1 cellular context compared by ENCODE assay signal in the genomic region with DNA sequence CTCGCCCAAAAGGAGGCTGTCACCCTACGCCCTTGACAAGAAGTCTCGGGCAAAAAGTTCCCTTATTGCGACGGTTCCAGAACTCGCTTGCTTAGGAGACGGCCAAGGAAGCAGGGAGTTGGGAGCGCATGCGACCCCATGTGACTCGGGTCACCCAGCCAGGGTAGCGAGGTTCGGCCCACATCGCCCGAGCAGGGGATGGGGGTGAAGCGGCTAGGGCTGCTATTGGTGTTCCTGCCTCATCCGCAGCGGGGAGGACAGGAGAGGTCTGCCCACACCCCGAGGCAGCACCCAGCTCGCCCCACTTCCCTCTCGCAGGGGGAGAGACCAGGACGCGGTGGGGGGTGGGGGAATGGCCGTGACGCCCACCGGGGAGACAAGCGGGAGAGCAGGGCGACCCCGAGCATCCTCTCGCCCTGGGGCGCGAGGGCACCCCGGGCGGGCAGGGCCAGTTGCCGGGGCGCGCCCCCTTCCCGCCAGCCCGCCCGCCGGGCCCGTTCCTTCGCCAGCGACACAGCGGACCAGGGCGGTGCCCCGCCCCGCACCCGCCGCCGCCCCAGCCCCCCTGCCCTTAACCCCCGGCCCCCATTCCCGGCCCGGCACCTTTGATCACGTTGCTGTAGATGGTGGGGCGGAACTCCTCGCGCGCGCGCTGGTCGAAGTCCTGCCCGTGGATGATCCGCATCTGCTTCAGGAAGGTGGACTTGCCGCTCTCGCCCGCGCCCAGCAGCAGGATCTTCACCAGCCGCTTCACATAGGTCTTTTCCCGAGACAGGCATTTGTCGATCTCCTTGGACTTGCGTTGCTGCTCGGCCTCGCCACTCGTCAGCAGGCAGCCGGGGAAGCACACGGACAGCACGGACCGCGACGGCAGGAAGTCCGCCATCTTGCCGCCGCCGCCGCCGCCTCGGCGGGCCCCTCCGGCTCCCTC.
TF ChIP-seq lines count a peak whose summit lies in the region.

No MANE protein-coding gene starts in this region.

TF ChIP-seq in HEK293, 187 proteins besides CTCF, POLR2A, EP300 and RAD21 (continued from another document and continues in another):
- TF ChIP-seq, protein P1, sequence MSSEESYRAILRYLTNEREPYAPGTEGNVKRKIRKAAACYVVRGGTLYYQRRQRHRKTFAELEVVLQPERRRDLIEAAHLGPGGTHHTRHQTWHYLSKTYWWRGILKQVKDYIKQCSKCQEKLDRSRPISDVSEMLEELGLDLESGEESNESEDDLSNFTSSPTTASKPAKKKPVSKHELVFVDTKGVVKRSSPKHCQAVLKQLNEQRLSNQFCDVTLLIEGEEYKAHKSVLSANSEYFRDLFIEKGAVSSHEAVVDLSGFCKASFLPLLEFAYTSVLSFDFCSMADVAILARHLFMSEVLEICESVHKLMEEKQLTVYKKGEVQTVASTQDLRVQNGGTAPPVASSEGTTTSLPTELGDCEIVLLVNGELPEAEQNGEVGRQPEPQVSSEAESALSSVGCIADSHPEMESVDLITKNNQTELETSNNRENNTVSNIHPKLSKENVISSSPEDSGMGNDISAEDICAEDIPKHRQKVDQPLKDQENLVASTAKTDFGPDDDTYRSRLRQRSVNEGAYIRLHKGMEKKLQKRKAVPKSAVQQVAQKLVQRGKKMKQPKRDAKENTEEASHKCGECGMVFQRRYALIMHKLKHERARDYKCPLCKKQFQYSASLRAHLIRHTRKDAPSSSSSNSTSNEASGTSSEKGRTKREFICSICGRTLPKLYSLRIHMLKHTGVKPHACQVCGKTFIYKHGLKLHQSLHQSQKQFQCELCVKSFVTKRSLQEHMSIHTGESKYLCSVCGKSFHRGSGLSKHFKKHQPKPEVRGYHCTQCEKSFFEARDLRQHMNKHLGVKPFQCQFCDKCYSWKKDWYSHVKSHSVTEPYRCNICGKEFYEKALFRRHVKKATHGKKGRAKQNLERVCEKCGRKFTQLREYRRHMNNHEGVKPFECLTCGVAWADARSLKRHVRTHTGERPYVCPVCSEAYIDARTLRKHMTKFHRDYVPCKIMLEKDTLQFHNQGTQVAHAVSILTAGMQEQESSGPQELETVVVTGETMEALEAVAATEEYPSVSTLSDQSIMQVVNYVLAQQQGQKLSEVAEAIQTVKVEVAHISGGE (tag by site-specific recombination; conservative IDR thresholded peaks at IDR 0.05; ENCODE audit: low read depth) = peak; percentile 81
- TF ChIP-seq ZFP37 (tag by site-specific recombination; IDR thresholded peaks at IDR 0.05) (peak; percentile 74; the same call in 1 of the 2 replicates), ZFHX2 (tag by site-specific recombination; conservative IDR thresholded peaks at IDR 0.05) (peak; percentile 65), ZNF341 (tag by site-specific recombination; IDR thresholded peaks at IDR 0.05; ENCODE audit: low read depth) (peak; percentile 87), ZNF707 (tag by site-specific recombination; IDR thresholded peaks at IDR 0.05) (no peak), ZNF623 (tag by site-specific recombination; IDR thresholded peaks at IDR 0.05) (no peak), ZXDB (tag by site-specific recombination; IDR thresholded peaks at IDR 0.05) (peak; percentile 50), ZBTB20 (tag by site-specific recombination; IDR thresholded peaks at IDR 0.05) (peak; percentile 63; the same call in 1 of the 2 replicates), SP3 (tag by site-specific recombination; IDR thresholded peaks at IDR 0.05) (peak; percentile 32), ZNF114 (tag by site-specific recombination; IDR thresholded peaks at IDR 0.05) (no peak), HOXD13 (CRISPR knock-in tag; IDR thresholded peaks at IDR 0.05; ENCODE audit: borderline replicate concordance) (no peak), ZSCAN23 (tag by site-specific recombination; IDR thresholded peaks at IDR 0.05) (no peak), ZNF223 (tag by site-specific recombination; IDR thresholded peaks at IDR 0.05) (no peak), BCL11B (tag by site-specific recombination; IDR thresholded peaks at IDR 0.05; ENCODE audit: low read depth) (0 out of 2 replicates have a peak, but pooled peaks have one; percentile 22), GLI4 (tag by site-specific recombination; IDR thresholded peaks at IDR 0.05) (0 out of 2 replicates have a peak, but pooled peaks have one; percentile 45), MEIS1 (CRISPR knock-in tag; IDR thresholded peaks at IDR 0.05; ENCODE audit: borderline replicate concordance) (no peak), ZNF274 (IDR thresholded peaks at IDR 0.05; ENCODE audit: low read length) (no peak), ZNF274 (tag by site-specific recombination; IDR thresholded peaks at IDR 0.05; ENCODE audit: borderline replicate concordance) (no peak), GLIS1 (tag by site-specific recombination; IDR thresholded peaks at IDR 0.05) (peak; percentile 80), WT1 (tag by site-specific recombination; IDR thresholded peaks at IDR 0.05) (no peak), ZNF747 (tag by site-specific recombination; IDR thresholded peaks at IDR 0.05) (no peak), GLIS2 (tag by site-specific recombination; IDR thresholded peaks at IDR 0.05) (peak; percentile 96), ZNF391 (tag by site-specific recombination; IDR thresholded peaks at IDR 0.05; ENCODE audit: borderline replicate concordance, low read depth) (peak; percentile 26; the same call in 1 of the 2 replicates), ZNF544 (tag by site-specific recombination; IDR thresholded peaks at IDR 0.05) (no peak), ZNF140 (tag by site-specific recombination; IDR thresholded peaks at IDR 0.05) (no peak), SETDB1 (IDR thresholded peaks at IDR 0.05; ENCODE audit: insufficient read length, low read length) (no peak), ZNF16 (tag by site-specific recombination; IDR thresholded peaks at IDR 0.05; ENCODE audit: low read depth) (no peak), MZF1 (tag by site-specific recombination; IDR thresholded peaks at IDR 0.05; ENCODE audit: borderline replicate concordance) (no peak), ZNF324 (tag by site-specific recombination; IDR thresholded peaks at IDR 0.05) (0 out of 2 replicates have a peak, but pooled peaks have one; percentile 32), ZNF670 (tag by site-specific recombination; IDR thresholded peaks at IDR 0.05; ENCODE audit: low read depth) (no peak), ZNF629 (tag by site-specific recombination; IDR thresholded peaks at IDR 0.05) (peak; percentile 5; the same call in 1 of the 2 replicates), ZNF239 (tag by site-specific recombination; IDR thresholded peaks at IDR 0.05) (no peak)
- TF ChIP-seq, protein P2, sequence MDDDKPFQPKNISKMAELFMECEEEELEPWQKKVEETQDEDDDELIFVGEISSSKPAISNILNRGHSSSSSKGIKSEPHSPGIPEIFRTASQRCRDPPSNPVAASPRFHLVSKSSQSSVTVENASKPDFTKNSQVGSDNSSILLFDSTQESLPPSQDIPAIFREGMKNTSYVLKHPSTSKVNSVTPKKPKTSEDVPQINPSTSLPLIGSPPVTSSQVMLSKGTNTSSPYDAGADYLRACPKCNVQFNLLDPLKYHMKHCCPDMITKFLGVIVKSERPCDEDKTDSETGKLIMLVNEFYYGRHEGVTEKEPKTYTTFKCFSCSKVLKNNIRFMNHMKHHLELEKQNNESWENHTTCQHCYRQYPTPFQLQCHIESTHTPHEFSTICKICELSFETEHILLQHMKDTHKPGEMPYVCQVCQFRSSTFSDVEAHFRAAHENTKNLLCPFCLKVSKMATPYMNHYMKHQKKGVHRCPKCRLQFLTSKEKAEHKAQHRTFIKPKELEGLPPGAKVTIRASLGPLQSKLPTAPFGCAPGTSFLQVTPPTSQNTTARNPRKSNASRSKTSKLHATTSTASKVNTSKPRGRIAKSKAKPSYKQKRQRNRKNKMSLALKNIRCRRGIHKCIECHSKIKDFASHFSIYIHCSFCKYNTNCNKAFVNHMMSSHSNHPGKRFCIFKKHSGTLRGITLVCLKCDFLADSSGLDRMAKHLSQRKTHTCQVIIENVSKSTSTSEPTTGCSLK (tag by site-specific recombination; IDR thresholded peaks at IDR 0.05) = no peak
- TF ChIP-seq, protein P3, sequence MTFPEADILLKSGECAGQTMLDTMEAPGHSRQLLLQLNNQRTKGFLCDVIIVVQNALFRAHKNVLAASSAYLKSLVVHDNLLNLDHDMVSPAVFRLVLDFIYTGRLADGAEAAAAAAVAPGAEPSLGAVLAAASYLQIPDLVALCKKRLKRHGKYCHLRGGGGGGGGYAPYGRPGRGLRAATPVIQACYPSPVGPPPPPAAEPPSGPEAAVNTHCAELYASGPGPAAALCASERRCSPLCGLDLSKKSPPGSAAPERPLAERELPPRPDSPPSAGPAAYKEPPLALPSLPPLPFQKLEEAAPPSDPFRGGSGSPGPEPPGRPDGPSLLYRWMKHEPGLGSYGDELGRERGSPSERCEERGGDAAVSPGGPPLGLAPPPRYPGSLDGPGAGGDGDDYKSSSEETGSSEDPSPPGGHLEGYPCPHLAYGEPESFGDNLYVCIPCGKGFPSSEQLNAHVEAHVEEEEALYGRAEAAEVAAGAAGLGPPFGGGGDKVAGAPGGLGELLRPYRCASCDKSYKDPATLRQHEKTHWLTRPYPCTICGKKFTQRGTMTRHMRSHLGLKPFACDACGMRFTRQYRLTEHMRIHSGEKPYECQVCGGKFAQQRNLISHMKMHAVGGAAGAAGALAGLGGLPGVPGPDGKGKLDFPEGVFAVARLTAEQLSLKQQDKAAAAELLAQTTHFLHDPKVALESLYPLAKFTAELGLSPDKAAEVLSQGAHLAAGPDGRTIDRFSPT (tag by site-specific recombination; IDR thresholded peaks at IDR 0.05) = peak; percentile 70
- TF ChIP-seq, protein P4, sequence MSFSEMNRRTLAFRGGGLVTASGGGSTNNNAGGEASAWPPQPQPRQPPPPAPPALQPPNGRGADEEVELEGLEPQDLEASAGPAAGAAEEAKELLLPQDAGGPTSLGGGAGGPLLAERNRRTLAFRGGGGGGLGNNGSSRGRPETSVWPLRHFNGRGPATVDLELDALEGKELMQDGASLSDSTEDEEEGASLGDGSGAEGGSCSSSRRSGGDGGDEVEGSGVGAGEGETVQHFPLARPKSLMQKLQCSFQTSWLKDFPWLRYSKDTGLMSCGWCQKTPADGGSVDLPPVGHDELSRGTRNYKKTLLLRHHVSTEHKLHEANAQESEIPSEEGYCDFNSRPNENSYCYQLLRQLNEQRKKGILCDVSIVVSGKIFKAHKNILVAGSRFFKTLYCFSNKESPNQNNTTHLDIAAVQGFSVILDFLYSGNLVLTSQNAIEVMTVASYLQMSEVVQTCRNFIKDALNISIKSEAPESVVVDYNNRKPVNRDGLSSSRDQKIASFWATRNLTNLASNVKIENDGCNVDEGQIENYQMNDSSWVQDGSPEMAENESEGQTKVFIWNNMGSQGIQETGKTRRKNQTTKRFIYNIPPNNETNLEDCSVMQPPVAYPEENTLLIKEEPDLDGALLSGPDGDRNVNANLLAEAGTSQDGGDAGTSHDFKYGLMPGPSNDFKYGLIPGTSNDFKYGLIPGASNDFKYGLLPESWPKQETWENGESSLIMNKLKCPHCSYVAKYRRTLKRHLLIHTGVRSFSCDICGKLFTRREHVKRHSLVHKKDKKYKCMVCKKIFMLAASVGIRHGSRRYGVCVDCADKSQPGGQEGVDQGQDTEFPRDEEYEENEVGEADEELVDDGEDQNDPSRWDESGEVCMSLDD (tag by site-specific recombination; IDR thresholded peaks at IDR 0.05) = peak; percentile 57; the same call in 1 of the 2 replicates
- TF ChIP-seq, protein P5, sequence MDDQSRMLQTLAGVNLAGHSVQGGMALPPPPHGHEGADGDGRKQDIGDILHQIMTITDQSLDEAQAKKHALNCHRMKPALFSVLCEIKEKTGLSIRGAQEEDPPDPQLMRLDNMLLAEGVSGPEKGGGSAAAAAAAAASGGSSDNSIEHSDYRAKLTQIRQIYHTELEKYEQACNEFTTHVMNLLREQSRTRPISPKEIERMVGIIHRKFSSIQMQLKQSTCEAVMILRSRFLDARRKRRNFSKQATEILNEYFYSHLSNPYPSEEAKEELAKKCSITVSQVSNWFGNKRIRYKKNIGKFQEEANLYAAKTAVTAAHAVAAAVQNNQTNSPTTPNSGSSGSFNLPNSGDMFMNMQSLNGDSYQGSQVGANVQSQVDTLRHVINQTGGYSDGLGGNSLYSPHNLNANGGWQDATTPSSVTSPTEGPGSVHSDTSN (CRISPR knock-in tag; IDR thresholded peaks at IDR 0.05) = no peak; the same call in 1 of the 2 replicates
- TF ChIP-seq, protein P6, sequence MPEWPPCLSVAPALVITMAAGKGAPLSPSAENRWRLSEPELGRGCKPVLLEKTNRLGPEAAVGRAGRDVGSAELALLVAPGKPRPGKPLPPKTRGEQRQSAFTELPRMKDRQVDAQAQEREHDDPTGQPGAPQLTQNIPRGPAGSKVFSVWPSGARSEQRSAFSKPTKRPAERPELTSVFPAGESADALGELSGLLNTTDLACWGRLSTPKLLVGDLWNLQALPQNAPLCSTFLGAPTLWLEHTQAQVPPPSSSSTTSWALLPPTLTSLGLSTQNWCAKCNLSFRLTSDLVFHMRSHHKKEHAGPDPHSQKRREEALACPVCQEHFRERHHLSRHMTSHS (tag by site-specific recombination; IDR thresholded peaks at IDR 0.05) = no peak
- TF ChIP-seq, protein P7, sequence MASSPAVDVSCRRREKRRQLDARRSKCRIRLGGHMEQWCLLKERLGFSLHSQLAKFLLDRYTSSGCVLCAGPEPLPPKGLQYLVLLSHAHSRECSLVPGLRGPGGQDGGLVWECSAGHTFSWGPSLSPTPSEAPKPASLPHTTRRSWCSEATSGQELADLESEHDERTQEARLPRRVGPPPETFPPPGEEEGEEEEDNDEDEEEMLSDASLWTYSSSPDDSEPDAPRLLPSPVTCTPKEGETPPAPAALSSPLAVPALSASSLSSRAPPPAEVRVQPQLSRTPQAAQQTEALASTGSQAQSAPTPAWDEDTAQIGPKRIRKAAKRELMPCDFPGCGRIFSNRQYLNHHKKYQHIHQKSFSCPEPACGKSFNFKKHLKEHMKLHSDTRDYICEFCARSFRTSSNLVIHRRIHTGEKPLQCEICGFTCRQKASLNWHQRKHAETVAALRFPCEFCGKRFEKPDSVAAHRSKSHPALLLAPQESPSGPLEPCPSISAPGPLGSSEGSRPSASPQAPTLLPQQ (tag by site-specific recombination; IDR thresholded peaks at IDR 0.05) = peak; percentile 44
- TF ChIP-seq, protein P8, sequence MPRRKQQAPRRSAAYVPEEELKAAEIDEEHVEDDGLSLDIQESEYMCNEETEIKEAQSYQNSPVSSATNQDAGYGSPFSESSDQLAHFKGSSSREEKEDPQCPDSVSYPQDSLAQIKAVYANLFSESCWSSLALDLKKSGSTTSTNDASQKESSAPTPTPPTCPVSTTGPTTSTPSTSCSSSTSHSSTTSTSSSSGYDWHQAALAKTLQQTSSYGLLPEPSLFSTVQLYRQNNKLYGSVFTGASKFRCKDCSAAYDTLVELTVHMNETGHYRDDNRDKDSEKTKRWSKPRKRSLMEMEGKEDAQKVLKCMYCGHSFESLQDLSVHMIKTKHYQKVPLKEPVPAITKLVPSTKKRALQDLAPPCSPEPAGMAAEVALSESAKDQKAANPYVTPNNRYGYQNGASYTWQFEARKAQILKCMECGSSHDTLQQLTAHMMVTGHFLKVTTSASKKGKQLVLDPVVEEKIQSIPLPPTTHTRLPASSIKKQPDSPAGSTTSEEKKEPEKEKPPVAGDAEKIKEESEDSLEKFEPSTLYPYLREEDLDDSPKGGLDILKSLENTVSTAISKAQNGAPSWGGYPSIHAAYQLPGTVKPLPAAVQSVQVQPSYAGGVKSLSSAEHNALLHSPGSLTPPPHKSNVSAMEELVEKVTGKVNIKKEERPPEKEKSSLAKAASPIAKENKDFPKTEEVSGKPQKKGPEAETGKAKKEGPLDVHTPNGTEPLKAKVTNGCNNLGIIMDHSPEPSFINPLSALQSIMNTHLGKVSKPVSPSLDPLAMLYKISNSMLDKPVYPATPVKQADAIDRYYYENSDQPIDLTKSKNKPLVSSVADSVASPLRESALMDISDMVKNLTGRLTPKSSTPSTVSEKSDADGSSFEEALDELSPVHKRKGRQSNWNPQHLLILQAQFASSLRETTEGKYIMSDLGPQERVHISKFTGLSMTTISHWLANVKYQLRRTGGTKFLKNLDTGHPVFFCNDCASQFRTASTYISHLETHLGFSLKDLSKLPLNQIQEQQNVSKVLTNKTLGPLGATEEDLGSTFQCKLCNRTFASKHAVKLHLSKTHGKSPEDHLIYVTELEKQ (tag by site-specific recombination; IDR thresholded peaks at IDR 0.05; ENCODE audit: borderline replicate concordance) = no peak
